In the genomic region with DNA sequence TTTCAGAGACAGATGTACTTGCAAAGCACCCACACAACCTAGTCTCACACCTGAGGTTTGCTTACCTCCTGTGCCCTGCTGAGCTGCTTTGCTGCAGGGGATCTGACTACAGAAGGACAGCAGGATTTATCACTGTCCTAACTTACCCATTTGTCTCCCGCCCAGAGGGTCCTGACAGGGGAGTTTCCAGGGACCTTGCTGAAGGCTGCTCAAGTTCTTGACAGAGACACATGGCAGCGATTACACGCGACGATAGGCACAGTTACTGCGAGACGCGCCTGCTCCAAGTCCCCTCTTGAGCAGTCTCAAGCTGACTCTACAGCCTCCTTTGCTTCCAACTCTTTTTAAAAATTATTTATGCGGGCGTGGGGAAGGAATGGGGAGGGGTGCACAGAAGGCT, we compare ENCODE assay signal across 14 cellular contexts. TPM values are rescaled to one million over a fixed set of nuclear protein-coding genes. Genes with fewer than 3 reads are reported as not detected.
DNase-seq lines count a peak whose midpoint lies in the region; ATAC-seq and TF ChIP-seq lines count a peak whose summit lies in the region.
"Had no signal": no experiment of that assay in that cellular context is flagged by ENCODE, and none has a peak within 500 bp of the region (broad histone marks: within the 10 kb centered on the region; RNA-seq: fewer than 3 reads in every experiment).

No MANE protein-coding gene starts in this region.

- no peaks in the 10 kb centered on the region for H3K9me3 ChIP-seq in endodermal cell (ENCODE audit: control insufficient read depth, low read length)

- H3K9ac ChIP-seq in endodermal cell (ENCODE audit: extremely low read depth, low read length, poor library complexity, severe bottlenecking), result no peak overlapping the region

- in situ Hi-C loops in GM13977 (cut with MboI; ENCODE audit: low pct_unique_long_range_greater_than_20kb, low sequenced_read_pairs, unreplicated experiment), result no loop called here

- H3K27ac ChIP-seq in endodermal cell (ENCODE audit: low read depth, low read length), result no peak overlapping the region
- H3K27ac ChIP-seq: C4-2B had no signal

- no peaks in the 10 kb centered on the region for H3K36me3 ChIP-seq in endodermal cell (ENCODE audit: control insufficient read depth, insufficient read depth, low read length)

- POLR2A ChIA-PET in GM10248 (lab: Yijun Ruan, JAX), result no interaction called here

- H3K4me1 ChIP-seq in endodermal cell (ENCODE audit: control insufficient read depth, insufficient read depth, low read length), result peaks cover 28% of the 10 kb centered on the region

- peak overlapping the region; percentile 34 for H3K4me3 Mint-ChIP-seq in endodermal cell
- H3K4me3 Mint-ChIP-seq in nephron progenitor cell, result no peak overlapping the region
- H3K4me3 Mint-ChIP-seq: HFFc6 had no signal

- CTCF ChIA-PET in GM10248 (lab: Yijun Ruan, JAX), result no interaction called here

- H3K27ac Mint-ChIP-seq in endodermal cell, result peak overlapping the region; percentile 76
- H3K27ac Mint-ChIP-seq in nephron progenitor cell, result peak overlapping the region; percentile 15
- H3K27ac Mint-ChIP-seq: HFFc6 had no signal

- WGBS in endodermal cell (ENCODE audit: insufficient coverage in 1 of 2, insufficient read length in 1 of 2), 2 experiments, result 33 to 43% methylated on average over 8 to 10 of the region's 10 CpGs

- H3K9me3 Mint-ChIP-seq in endodermal cell (no peaks in the 10 kb centered on the region), nephron progenitor cell (no peaks in the 10 kb centered on the region)
- H3K9me3 Mint-ChIP-seq: HFFc6 had no signal

- H3K27me3 ChIP-seq in endodermal cell (ENCODE audit: control insufficient read depth, insufficient read depth, low read length, poor library complexity, severe bottlenecking), result no peaks in the 10 kb centered on the region

- H3K27me3 Mint-ChIP-seq in endodermal cell (ENCODE audit: insufficient read depth), result peaks cover 10% of the 10 kb centered on the region
- peaks cover 75% of the 10 kb centered on the region for H3K27me3 Mint-ChIP-seq in nephron progenitor cell (ENCODE audit: low read depth, poor library complexity)

- no peak for ATAC-seq in GM19452 (IDR thresholded peaks at IDR 0.05; ENCODE audit: unreplicated experiment)

- H3K4me1 Mint-ChIP-seq in endodermal cell, result peaks cover 67% of the 10 kb centered on the region
- H3K4me1 Mint-ChIP-seq in nephron progenitor cell, result peaks cover 79% of the 10 kb centered on the region

- peak; percentile 74 for DNase-seq in NCI-H82 (lab: John Stamatoyannopoulos, UW)
- DNase-seq in NCI-H82 treated with DMSO at 0.1 percent for 48 hours (lab: John Stamatoyannopoulos, UW; ENCODE audit: unreplicated experiment), result no peak
- DNase-seq in endodermal cell, result peak; percentile 94
- peak; percentile 70 for DNase-seq in nephron progenitor cell
- no peak for DNase-seq in GM13977 (ENCODE audit: low spot score)
- DNase-seq in GM10248 (ENCODE audit: extremely low spot score), result no peak
- no peak for DNase-seq in pons (ENCODE audit: low spot score)
- DNase-seq: HFFc6, KG1, NCI-H1105, NCI-H1694 treated with DMSO at 0.1 percent for 48 hours, NCI-H510A had no signal

- no peak overlapping the region for H3K4me3 ChIP-seq in endodermal cell (ENCODE audit: low read length)

- TF ChIP-seq CTCF in endodermal cell (conservative IDR thresholded peaks at IDR 0.05) (no peak), nephron progenitor cell (IDR thresholded peaks at IDR 0.05) (no peak), GM13977 (IDR thresholded peaks at IDR 0.05; ENCODE audit: extremely low read depth, insufficient read depth, missing control alignments) (no peak), GM10248 (IDR thresholded peaks at IDR 0.05; ENCODE audit: control extremely low read depth, extremely low read depth, low read depth, missing control alignments) (no peak)

- H3K36me3 Mint-ChIP-seq in endodermal cell (ENCODE audit: low read depth) (no peaks in the 10 kb centered on the region), nephron progenitor cell (ENCODE audit: low read depth) (no peaks in the 10 kb centered on the region)

RNA-seq across cellular contexts. Expression of gene GALNT10, which starts 24.6 kb away (rescaled TPM):
- total RNA-seq in endodermal cell, result 10 to 100 TPM; 30.2 to 43.4 TPM
- 25.0 TPM for polyA plus RNA-seq in endodermal cell (2013, experiment 1 of 2)
- 25.7 TPM for polyA plus RNA-seq in endodermal cell (2013, experiment 2 of 2)

Comparison
In these comparisons a context has a peak if more than half of its experiments do, and no peak if none do; other contexts are left out.
1. DNase-seq: peak in NCI-H82 (single experiment), endodermal cell (single experiment) and nephron progenitor cell (single experiment); none in NCI-H82 treated with DMSO at 0.1 percent for 48 hours (single experiment), GM13977 (single experiment), GM10248 (single experiment) and pons (single experiment).